8 cellular contexts compared by ENCODE assay signal in the genomic region with DNA sequence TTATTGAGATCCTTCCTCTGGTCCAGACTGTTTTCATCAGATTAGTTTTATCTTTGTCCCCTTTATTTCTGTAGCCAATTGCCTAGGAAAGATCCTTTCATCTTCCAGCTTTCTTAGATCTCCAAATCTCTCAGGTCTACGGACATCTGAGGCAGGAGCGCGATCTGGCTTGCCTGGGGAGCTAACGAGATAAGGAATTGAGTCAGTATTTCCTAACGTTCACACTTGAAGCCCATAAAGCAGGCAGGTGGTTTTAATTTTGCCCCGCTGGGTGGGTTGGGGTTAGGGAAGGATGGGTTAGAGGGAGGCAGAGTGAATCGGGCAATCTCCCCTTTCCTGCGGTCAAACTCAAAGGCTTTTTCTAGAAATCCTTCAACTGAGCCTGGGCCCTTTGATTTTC. TPM values are rescaled to one million over a fixed set of nuclear protein-coding genes. Genes with fewer than 3 reads are reported as not detected.
DNase-seq lines count a peak whose midpoint lies in the region; ATAC-seq, FAIRE-seq and TF ChIP-seq lines count a peak whose summit lies in the region.
"Had no signal": no experiment of that assay in that cellular context is flagged by ENCODE, and none has a peak within 500 bp of the region (broad histone marks: within the 10 kb centered on the region; RNA-seq: fewer than 3 reads in every experiment).

No MANE protein-coding gene starts in this region.

- H3K79me2 ChIP-seq in GM23248 (ENCODE audit: insufficient read depth) (peaks cover 36% of the 10 kb centered on the region), H1 (ENCODE audit: control insufficient read depth in 1 of 2, insufficient read depth in 2 of 2, low read length in 2 of 2) (peaks cover 4 to 35% of the 10 kb centered on the region in 2 experiments), parathyroid adenoma (peaks cover 10% of the 10 kb centered on the region)

- no peaks in the 10 kb centered on the region for H3K9me2 ChIP-seq in GM23248 (ENCODE audit: insufficient read depth)

- no peak overlapping the region for H3K4me3 Mint-ChIP-seq in HFFc6

- TF ChIP-seq EP300 in H1 (IDR thresholded peaks at IDR 0.05; ENCODE audit: borderline replicate concordance in 1 of 2, low read depth in 2 of 2, low read length in 2 of 2): no peak

- intact Hi-C loops in Panc1 (cut with micrococcal nuclease; ENCODE audit: unreplicated experiment): no loop called here

- H3K9ac ChIP-seq in GM23248 (no peak overlapping the region), H1 (replicated peaks in 1 of 4; ENCODE audit: extremely low read depth in 1 of 4, low read depth in 3 of 4, low read length in 3 of 4) (no peak overlapping the region), parathyroid adenoma (no peak overlapping the region)

- in situ Hi-C loops in GM23248 (cut with MboI) (no loop called here), Panc1 (cut with HindIII; ENCODE audit: low pct_unique_long_range_greater_than_20kb, low sequenced_read_pairs) (no loop called here)

- H2BK5ac ChIP-seq in H1 (ENCODE audit: low read depth, low read length): no peak overlapping the region

- POLR2A ChIA-PET in Panc1 (lab: Charles Lee) (no interaction called here), H1 (lab: Charles Lee; ENCODE audit: partially characterized antibody) (interaction anchor here (0.7 to 2.3 kb wide), 9 partner anchors 8 to 67 kb away, joined by 3 to 14 read pairs (median 3); a partner anchor contains a TSS)

- H3K4ac ChIP-seq in H1 (replicated peaks; ENCODE audit: insufficient read length, low read depth, low read length): no peak overlapping the region

- CTCF ChIA-PET in Panc1 (lab: Charles Lee) (interaction anchor here (0.6 to 1.2 kb wide), 4 partner anchors 15 to 138 kb away, joined by 4 to 12 read pairs (median 5); a partner anchor contains a TSS), H1 (lab: Charles Lee; ENCODE audit: partially characterized antibody) (interaction anchor here (0.6 to 2.7 kb wide), 12 partner anchors 8 to 113 kb away, joined by 3 to 17 read pairs (median 6); a partner anchor contains a TSS)

- H3K4me3 ChIP-seq in GM23248: peak overlapping the region; percentile 86; the same call in 1 of the 2 replicates
- peak overlapping the region; percentile 72 to 87; a peak in 3 of 4 replicates for H3K4me3 ChIP-seq in Panc1 (ENCODE audit: low read depth in 2 of 2, low read length in 2 of 2)
- H3K4me3 ChIP-seq in H1 (ENCODE audit: extremely low read depth in 1 of 4, insufficient read depth in 2 of 4, low read depth in 3 of 4, low read length in 4 of 4): peak overlapping the region in 1 of 4 experiments; percentile 89; a peak in 1 of 8 replicates
- H3K4me3 ChIP-seq in parathyroid adenoma (ENCODE audit: low read depth, low read length): no peak overlapping the region

- H3K9me3 Mint-ChIP-seq in HFFc6: no peaks in the 10 kb centered on the region

- H3K36me3 ChIP-seq in GM23248 (ENCODE audit: low read depth) (no peaks in the 10 kb centered on the region), Panc1 (ENCODE audit: control insufficient read depth, insufficient read depth, low read length) (peaks cover 4% of the 10 kb centered on the region; the same call in 1 of the 2 replicates), H1 (ENCODE audit: control insufficient read depth in 2 of 4, insufficient read depth in 4 of 4, low read length in 3 of 4) (no peaks in the 10 kb centered on the region; a peak in 1 of 8 replicates), parathyroid adenoma (ENCODE audit: control insufficient read depth, insufficient read depth, low read length) (no peaks in the 10 kb centered on the region)
- H3K36me3 ChIP-seq: adrenal gland had no signal

- H3K4me1 ChIP-seq in GM23248 (ENCODE audit: insufficient read depth) (peaks cover 7% of the 10 kb centered on the region), Panc1 (ENCODE audit: control insufficient read depth, insufficient read depth, low read length) (peaks cover 8% of the 10 kb centered on the region), H1 (replicated peaks in 1 of 4; ENCODE audit: control insufficient read depth in 3 of 4, insufficient read depth in 4 of 4, low read length in 3 of 4) (peaks cover 0 to 4% (median 1%) of the 10 kb centered on the region in 4 experiments; a peak in 4 of 7 replicates), parathyroid adenoma (no peaks in the 10 kb centered on the region)

- TF ChIP-seq RAD21 in H1 (IDR thresholded peaks at IDR 0.05 in 1 of 2, conservative IDR thresholded peaks at IDR 0.05 in 1 of 2; ENCODE audit: low read depth in 2 of 2, low read length in 2 of 2): no peak

- no peak overlapping the region for H2AK5ac ChIP-seq in H1 (ENCODE audit: low read depth, low read length)

- H2BK120ac ChIP-seq in H1 (replicated peaks; ENCODE audit: low read depth, low read length): no peak overlapping the region

- H3K27me3 Mint-ChIP-seq in HFFc6 (ENCODE audit: insufficient read depth): no peaks in the 10 kb centered on the region

- TF ChIP-seq CTCF in Panc1 (IDR thresholded peaks at IDR 0.05): no peak
- TF ChIP-seq CTCF in H1 (IDR thresholded peaks at IDR 0.05; ENCODE audit: control extremely low read depth in 1 of 3, insufficient read depth in 1 of 3, low read depth in 1 of 3, low read length in 3 of 3): no peak
- no peak for TF ChIP-seq CTCF in parathyroid adenoma (IDR thresholded peaks at IDR 0.05)
- TF ChIP-seq CTCF in HFFc6 (IDR thresholded peaks at IDR 0.05): no peak

- H3K23ac ChIP-seq in H1 (ENCODE audit: insufficient read length): no peak overlapping the region

- H2AFZ ChIP-seq in GM23248 (peak overlapping the region; percentile 96), H1 (ENCODE audit: low read length) (peak overlapping the region; percentile 87; the same call in 1 of the 2 replicates), parathyroid adenoma (peak overlapping the region; percentile 94)

- H3K18ac ChIP-seq in H1 (ENCODE audit: extremely low read depth, low read length): no peak overlapping the region

- H4K20me1 ChIP-seq in GM23248 (ENCODE audit: insufficient read depth): no peaks in the 10 kb centered on the region
- peaks cover 0 to 4% of the 10 kb centered on the region in 2 experiments for H4K20me1 ChIP-seq in H1 (replicated peaks in 1 of 2; ENCODE audit: control insufficient read depth in 1 of 2, insufficient read depth in 2 of 2, low read length in 2 of 2)

- H4K91ac ChIP-seq in H1 (replicated peaks; ENCODE audit: insufficient read length, low read length): no peak overlapping the region

- H3F3A ChIP-seq in GM23248 (ENCODE audit: insufficient read depth): peaks cover 9% of the 10 kb centered on the region

- H3K9me3 ChIP-seq in GM23248 (ENCODE audit: low read depth) (no peaks in the 10 kb centered on the region), Panc1 (ENCODE audit: control insufficient read depth, insufficient read depth, low read depth, low read length) (no peaks in the 10 kb centered on the region), H1 (ENCODE audit: insufficient read depth in 2 of 2, low read depth in 1 of 2, low read length in 1 of 2) (no peaks in the 10 kb centered on the region), parathyroid adenoma (ENCODE audit: control insufficient read depth, low read length) (no peaks in the 10 kb centered on the region)
- H3K9me3 ChIP-seq: adrenal gland had no signal

- H2BK20ac ChIP-seq in H1 (ENCODE audit: low read length): no peak overlapping the region

- FAIRE-seq in H1 (lab: Jason Lieb, UNC): no peak

- no peak for TF ChIP-seq POLR2A in H1 (IDR thresholded peaks at IDR 0.05; ENCODE audit: control extremely low read depth in 1 of 2, low read depth in 2 of 2, low read length in 2 of 2)

- peak overlapping the region; percentile 4; the same call in 1 of the 2 replicates for H2BK15ac ChIP-seq in H1 (ENCODE audit: low read length)

- H3K27me3 ChIP-seq in GM23248 (replicated peaks; ENCODE audit: insufficient read depth): no peaks in the 10 kb centered on the region
- H3K27me3 ChIP-seq in Panc1 (ENCODE audit: control insufficient read depth, insufficient read depth, low read length): no peaks in the 10 kb centered on the region
- no peaks in the 10 kb centered on the region for H3K27me3 ChIP-seq in H1 (replicated peaks in 1 of 4; ENCODE audit: control insufficient read depth in 3 of 4, extremely low read depth in 1 of 4, insufficient read depth in 3 of 4, low read length in 3 of 4)
- H3K27me3 ChIP-seq in parathyroid adenoma (ENCODE audit: control insufficient read depth, insufficient read depth, low read length): no peaks in the 10 kb centered on the region
- H3K27me3 ChIP-seq: adrenal gland had no signal

- 31 to 40% methylated on average over 6 to 8 of the region's 8 CpGs for WGBS in GM23248 (ENCODE audit: low coverage in 1 of 2, low lambda C conversion rate in 2 of 2, missing lambda C conversion rate in 2 of 2), 2 experiments
- 82% methylated on average over 6 of the region's 8 CpGs; no CpG with 5 or more reads in 1 of the 2 experiments for WGBS in H1 (ENCODE audit: extremely low coverage in 1 of 2, insufficient coverage in 1 of 2, insufficient read length in 1 of 2, insufficient replicate concordance in 2 of 2, low coverage in 1 of 2, low lambda C conversion rate in 2 of 2, missing lambda C conversion rate in 1 of 2), 2 experiments

- peaks cover 24% of the 10 kb centered on the region for H3K4me1 Mint-ChIP-seq in HFFc6 (ENCODE audit: low read depth)

- DNase-seq in GM23248: no peak
- DNase-seq in Panc1 (ENCODE audit: low read depth, low spot score): no peak
- no peak for DNase-seq in H1 (ENCODE audit: low read depth in 1 of 2, low spot score in 2 of 2)
- no peak for DNase-seq in cerebellar cortex (ENCODE audit: low spot score)
- DNase-seq in HFFc6: no peak
- no peak for DNase-seq in COLO668 (lab: John Stamatoyannopoulos, UW; ENCODE audit: unreplicated experiment)

- no peak overlapping the region for H3K56ac ChIP-seq in H1 (replicated peaks; ENCODE audit: insufficient read length, low read depth, low read length)

- H3K23me2 ChIP-seq in H1 (ENCODE audit: low read depth, low read length): 0 out of 2 replicates have a peak, but pooled peaks cover 2% of the 10 kb centered on the region

- H3K27ac ChIP-seq in GM23248 (no peak overlapping the region), Panc1 (ENCODE audit: low read length) (peak overlapping the region; percentile 2; the same call in 1 of the 2 replicates), H1 (ENCODE audit: low read depth, low read length) (no peak overlapping the region), parathyroid adenoma (no peak overlapping the region)

- H4K8ac ChIP-seq in H1 (ENCODE audit: extremely low read depth, insufficient read depth, low read length): peak overlapping the region; percentile 39; the same call in 1 of the 2 replicates

- H4K5ac ChIP-seq in H1 (ENCODE audit: insufficient read length, low read depth, low read length): no peak overlapping the region

- no peak overlapping the region for H3K27ac Mint-ChIP-seq in HFFc6

- no peak for ATAC-seq in Panc1

- H3K4me2 ChIP-seq in GM23248 (ENCODE audit: unreplicated experiment): peak overlapping the region; percentile 80
- H3K4me2 ChIP-seq in H1 (ENCODE audit: insufficient read depth in 1 of 2, low read depth in 2 of 2, low read length in 2 of 2): peak overlapping the region in 1 of 2 experiments; percentile 56; a peak in 1 of 4 replicates
- no peak overlapping the region for H3K4me2 ChIP-seq in parathyroid adenoma (ENCODE audit: low read length)

- H2BK12ac ChIP-seq in H1 (ENCODE audit: low read depth, low read length): no peak overlapping the region

- no TSS peak for BruUV-seq in Panc1 (replicated peaks; lab: Mats Ljungman, UMichigan)

- no peaks in the 10 kb centered on the region for H3K36me3 Mint-ChIP-seq in HFFc6 (ENCODE audit: low read depth)

- peaks cover 7% of the 10 kb centered on the region; the same call in 1 of the 2 replicates for H3K79me1 ChIP-seq in H1 (ENCODE audit: low read depth, low read length)

- H3K14ac ChIP-seq in H1 (ENCODE audit: insufficient read length): no peak overlapping the region

RNA-seq across cellular contexts. Expression of a gene that starts 0.7 kb away (rescaled TPM):
- 5.5 and 9.1 TPM in 2 replicates for total RNA-seq in GM23248 (2014; rRNA removed; shearing (Covaris generic))
- polyA plus RNA-seq in GM23248 (2016; fragmentation: Nextera tagmentation; extraction: Ambion mirVana): 7.3 and 7.7 TPM in 2 replicates
- total RNA-seq in Panc1 (2021; ENCODE audit: unreplicated experiment): 45.6 TPM
- 23.0 TPM for polyA plus RNA-seq in Panc1 (2012; ENCODE audit: insufficient read length)
- total RNA-seq in H1 (2021; fragmentation: NEBNext Ultra II Directional; extraction: Animal tissue kit (Norgen Biotek cat#: 25700)): 105 and 106 TPM in 2 replicates
- polyA plus RNA-seq in H1 (2011; rRNA removed): 63.1 and 71.1 TPM in 2 replicates
- 58.5 TPM for polyA plus RNA-seq in H1 (2011; cell fraction: cytosol; rRNA removed)
- 182 TPM for polyA plus RNA-seq in H1 (2011; cell fraction: nucleus; rRNA removed)
- polyA plus RNA-seq in H1 (2012, experiment 1 of 2): 57.4 to 72.2 TPM (median 64.9 TPM) in 4 replicates
- 57.4 TPM for polyA plus RNA-seq in H1 (2012, experiment 2 of 2)
- polyA plus RNA-seq in H1 (2013, experiment 1 of 2): 75.3 TPM
- 71.8 TPM for polyA plus RNA-seq in H1 (2013, experiment 2 of 2)
- polyA minus RNA-seq in H1 (2011; rRNA and poly(A)+ RNA removed): 159 and 164 TPM in 2 replicates
- 38.5 TPM for polyA minus RNA-seq in H1 (2011; cell fraction: cytosol; rRNA and poly(A)+ RNA removed)
- 142 TPM for polyA minus RNA-seq in H1 (2011; cell fraction: nucleus; rRNA and poly(A)+ RNA removed)
- total RNA-seq in HFFc6 (2021; fragmentation: NEBNext Ultra II Directional; extraction: Animal tissue kit (Norgen Biotek cat#: 25700)): 10 to 100 TPM; 16.1 to 19.6 (median 17.0) TPM

RNA-seq across cellular contexts. Expression of a gene that starts 38.0 kb away (rescaled TPM):
- 17.5 and 24.5 TPM in 2 replicates for total RNA-seq in GM23248 (2014; rRNA removed; shearing (Covaris generic))
- polyA plus RNA-seq in GM23248 (2016; fragmentation: Nextera tagmentation; extraction: Ambion mirVana): 19.2 and 22.2 TPM in 2 replicates
- 48.6 TPM for total RNA-seq in Panc1 (2021; ENCODE audit: unreplicated experiment)
- polyA plus RNA-seq in Panc1 (2012; ENCODE audit: insufficient read length): 32.4 TPM
- total RNA-seq in H1 (2021; fragmentation: NEBNext Ultra II Directional; extraction: Animal tissue kit (Norgen Biotek cat#: 25700)): 34.9 and 41.4 TPM in 2 replicates
- polyA plus RNA-seq in H1 (2011; rRNA removed): 57.6 and 65.8 TPM in 2 replicates
- polyA plus RNA-seq in H1 (2011; cell fraction: cytosol; rRNA removed): 45.0 TPM
- 290 TPM for polyA plus RNA-seq in H1 (2011; cell fraction: nucleus; rRNA removed)
- polyA plus RNA-seq in H1 (2012, experiment 1 of 2): 29.9 to 35.8 TPM (median 35.4 TPM) in 4 replicates
- polyA plus RNA-seq in H1 (2012, experiment 2 of 2): 19.8 TPM
- polyA plus RNA-seq in H1 (2013, experiment 1 of 2): 23.8 TPM
- 24.3 TPM for polyA plus RNA-seq in H1 (2013, experiment 2 of 2)
- polyA minus RNA-seq in H1 (2011; rRNA and poly(A)+ RNA removed): 54.6 and 69.5 TPM in 2 replicates
- polyA minus RNA-seq in H1 (2011; cell fraction: cytosol; rRNA and poly(A)+ RNA removed): 11.6 TPM
- polyA minus RNA-seq in H1 (2011; cell fraction: nucleus; rRNA and poly(A)+ RNA removed): 61.5 TPM
- 10 to 100 TPM; 20.0 to 31.0 (median 23.8) TPM for total RNA-seq in HFFc6 (2021; fragmentation: NEBNext Ultra II Directional; extraction: Animal tissue kit (Norgen Biotek cat#: 25700))

RNA-seq across cellular contexts. Expression of a gene that starts 38.1 kb away (rescaled TPM):
- 31.7 and 37.4 TPM in 2 replicates for total RNA-seq in GM23248 (2014; rRNA removed; shearing (Covaris generic))
- polyA plus RNA-seq in GM23248 (2016; fragmentation: Nextera tagmentation; extraction: Ambion mirVana): 37.8 and 41.1 TPM in 2 replicates
- 40.4 TPM for total RNA-seq in Panc1 (2021; ENCODE audit: unreplicated experiment)
- 62.5 TPM for polyA plus RNA-seq in Panc1 (2012; ENCODE audit: insufficient read length)
- total RNA-seq in H1 (2021; fragmentation: NEBNext Ultra II Directional; extraction: Animal tissue kit (Norgen Biotek cat#: 25700)): 19.6 and 24.7 TPM in 2 replicates
- polyA plus RNA-seq in H1 (2011; rRNA removed): 29.6 and 31.6 TPM in 2 replicates
- polyA plus RNA-seq in H1 (2011; cell fraction: cytosol; rRNA removed): 42.4 TPM
- 86.0 TPM for polyA plus RNA-seq in H1 (2011; cell fraction: nucleus; rRNA removed)
- 23.1 to 28.2 TPM (median 24.6 TPM) in 4 replicates for polyA plus RNA-seq in H1 (2012, experiment 1 of 2)
- 20.1 TPM for polyA plus RNA-seq in H1 (2012, experiment 2 of 2)
- 18.8 TPM for polyA plus RNA-seq in H1 (2013, experiment 1 of 2)
- 13.8 TPM for polyA plus RNA-seq in H1 (2013, experiment 2 of 2)
- 67.5 and 74.3 TPM in 2 replicates for polyA minus RNA-seq in H1 (2011; rRNA and poly(A)+ RNA removed)
- polyA minus RNA-seq in H1 (2011; cell fraction: cytosol; rRNA and poly(A)+ RNA removed): 22.8 TPM
- 28.2 TPM for polyA minus RNA-seq in H1 (2011; cell fraction: nucleus; rRNA and poly(A)+ RNA removed)
- total RNA-seq in HFFc6 (2021; fragmentation: NEBNext Ultra II Directional; extraction: Animal tissue kit (Norgen Biotek cat#: 25700)): 10 to 100 TPM; 32.7 to 47.9 (median 39.2) TPM

RNA-seq across cellular contexts. Expression of a gene that starts 50.4 kb away (rescaled TPM):
- 30.9 and 56.1 TPM in 2 replicates for total RNA-seq in GM23248 (2014; rRNA removed; shearing (Covaris generic))
- polyA plus RNA-seq in GM23248 (2016; fragmentation: Nextera tagmentation; extraction: Ambion mirVana): 39.9 and 44.2 TPM in 2 replicates
- total RNA-seq in Panc1 (2021; ENCODE audit: unreplicated experiment): 42.0 TPM
- 32.2 TPM for polyA plus RNA-seq in Panc1 (2012; ENCODE audit: insufficient read length)
- 22.0 and 23.7 TPM in 2 replicates for total RNA-seq in H1 (2021; fragmentation: NEBNext Ultra II Directional; extraction: Animal tissue kit (Norgen Biotek cat#: 25700))
- 37.1 and 60.4 TPM in 2 replicates for polyA plus RNA-seq in H1 (2011; rRNA removed)
- 51.8 TPM for polyA plus RNA-seq in H1 (2011; cell fraction: cytosol; rRNA removed)
- polyA plus RNA-seq in H1 (2011; cell fraction: nucleus; rRNA removed): 113 TPM
- polyA plus RNA-seq in H1 (2012, experiment 1 of 2): 33.2 to 38.3 TPM (median 36.6 TPM) in 4 replicates
- 28.6 TPM for polyA plus RNA-seq in H1 (2012, experiment 2 of 2)
- polyA plus RNA-seq in H1 (2013, experiment 1 of 2): 24.9 TPM
- 24.6 TPM for polyA plus RNA-seq in H1 (2013, experiment 2 of 2)
- polyA minus RNA-seq in H1 (2011; rRNA and poly(A)+ RNA removed): 18.8 and 24.6 TPM in 2 replicates
- polyA minus RNA-seq in H1 (2011; cell fraction: cytosol; rRNA and poly(A)+ RNA removed): 18.3 TPM
- polyA minus RNA-seq in H1 (2011; cell fraction: nucleus; rRNA and poly(A)+ RNA removed): 13.0 TPM
- 10 to 100 TPM; 32.9 to 43.5 (median 35.8) TPM for total RNA-seq in HFFc6 (2021; fragmentation: NEBNext Ultra II Directional; extraction: Animal tissue kit (Norgen Biotek cat#: 25700))

RNA-seq across cellular contexts. Expression of a gene that starts 50.5 kb away (rescaled TPM):
- total RNA-seq in GM23248 (2014; rRNA removed; shearing (Covaris generic)): 7.8 and 8.5 TPM in 2 replicates
- polyA plus RNA-seq in GM23248 (2016; fragmentation: Nextera tagmentation; extraction: Ambion mirVana) (6.6 and 11.5 TPM in 2 replicates), H1 (2011; rRNA removed) (9.4 and 18.5 TPM in 2 replicates)
- total RNA-seq in Panc1 (2021; ENCODE audit: unreplicated experiment): 31.3 TPM
- polyA plus RNA-seq in Panc1 (2012; ENCODE audit: insufficient read length): 16.4 TPM
- 32.5 and 37.9 TPM in 2 replicates for total RNA-seq in H1 (2021; fragmentation: NEBNext Ultra II Directional; extraction: Animal tissue kit (Norgen Biotek cat#: 25700))
- 6.2 TPM for polyA plus RNA-seq in H1 (2011; cell fraction: cytosol; rRNA removed)
- polyA plus RNA-seq in H1 (2011; cell fraction: nucleus; rRNA removed): 31.4 TPM
- polyA plus RNA-seq in H1 (2012, experiment 1 of 2): 12.6 to 16.3 TPM (median 15.5 TPM) in 4 replicates
- 10.9 TPM for polyA plus RNA-seq in H1 (2012, experiment 2 of 2)
- 14.0 TPM for polyA plus RNA-seq in H1 (2013, experiment 1 of 2)
- polyA plus RNA-seq in H1 (2013, experiment 2 of 2): 12.6 TPM
- 25.8 and 30.7 TPM in 2 replicates for polyA minus RNA-seq in H1 (2011; rRNA and poly(A)+ RNA removed)
- polyA minus RNA-seq in H1 (2011; cell fraction: cytosol; rRNA and poly(A)+ RNA removed): 15.5 TPM
- 45.2 TPM for polyA minus RNA-seq in H1 (2011; cell fraction: nucleus; rRNA and poly(A)+ RNA removed)
- 10 to 100 TPM; 21.2 to 24.9 (median 23.5) TPM for total RNA-seq in HFFc6 (2021; fragmentation: NEBNext Ultra II Directional; extraction: Animal tissue kit (Norgen Biotek cat#: 25700))
